1 cellular context compared by ENCODE assay signal in the genomic region with DNA sequence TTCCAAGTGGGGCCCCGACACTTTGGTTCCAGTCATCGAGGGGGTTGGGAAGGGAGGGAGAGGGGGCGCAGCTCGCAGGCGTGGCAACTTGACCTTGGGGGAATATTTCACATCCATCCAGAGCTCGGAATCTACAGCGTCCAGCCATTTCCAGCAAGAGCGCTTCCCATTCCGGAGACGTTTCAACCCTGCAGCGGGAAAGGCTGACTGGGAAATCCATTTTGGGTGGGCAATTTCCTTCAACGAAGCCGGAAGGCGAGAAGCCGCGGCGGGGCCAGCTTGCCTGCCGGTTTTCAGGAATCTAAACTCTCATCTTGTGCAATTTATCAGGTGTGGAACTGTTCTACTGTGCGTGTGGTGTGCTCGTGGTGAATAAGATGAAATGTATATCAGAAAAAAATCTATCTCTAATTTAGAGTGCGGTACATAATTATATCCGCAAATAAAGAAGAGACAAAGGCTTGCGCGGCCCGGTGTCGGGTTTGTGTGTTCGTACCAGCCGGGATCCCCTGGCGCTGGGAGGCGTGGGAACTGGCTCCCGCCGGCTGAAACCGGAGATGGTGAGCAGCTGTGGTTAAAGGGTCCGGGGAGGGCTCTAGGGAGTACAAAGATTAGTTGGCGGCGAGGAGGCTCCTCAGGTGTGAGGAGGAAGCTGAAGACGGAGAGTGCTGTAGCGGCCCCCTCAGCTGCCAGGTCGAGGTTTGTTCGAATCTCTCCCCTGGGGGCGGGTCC.
A peak's percentile ranks its signal among the peaks of the same experiment; 100 is the strongest.
TF ChIP-seq lines count a peak whose summit lies in the region.

No MANE protein-coding gene starts in this region.

TF ChIP-seq in H1, 55 proteins besides CTCF, POLR2A, EP300 and RAD21:
- TF ChIP-seq EGR1 (IDR thresholded peaks at IDR 0.05; ENCODE audit: borderline replicate concordance, low read depth, low read length), result peak; percentile 79
- TF ChIP-seq, protein P1, sequence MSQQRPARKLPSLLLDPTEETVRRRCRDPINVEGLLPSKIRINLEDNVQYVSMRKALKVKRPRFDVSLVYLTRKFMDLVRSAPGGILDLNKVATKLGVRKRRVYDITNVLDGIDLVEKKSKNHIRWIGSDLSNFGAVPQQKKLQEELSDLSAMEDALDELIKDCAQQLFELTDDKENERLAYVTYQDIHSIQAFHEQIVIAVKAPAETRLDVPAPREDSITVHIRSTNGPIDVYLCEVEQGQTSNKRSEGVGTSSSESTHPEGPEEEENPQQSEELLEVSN (IDR thresholded peaks at IDR 0.05), result peak; percentile 68
- no peak for TF ChIP-seq SIX5 (IDR thresholded peaks at IDR 0.05; ENCODE audit: low read depth, low read length)
- TF ChIP-seq RXRA (IDR thresholded peaks at IDR 0.05; ENCODE audit: insufficient read depth, low read depth, low read length), result no peak
- no peak for TF ChIP-seq HDAC6 (IDR thresholded peaks at IDR 0.05; ENCODE audit: low read depth, low read length)
- TF ChIP-seq SP1 (IDR thresholded peaks at IDR 0.05; ENCODE audit: low read depth, low read length), result peak; percentile 75
- no peak for TF ChIP-seq POU5F1 (IDR thresholded peaks at IDR 0.05; ENCODE audit: low read depth, low read length)
- TF ChIP-seq, protein P2, sequence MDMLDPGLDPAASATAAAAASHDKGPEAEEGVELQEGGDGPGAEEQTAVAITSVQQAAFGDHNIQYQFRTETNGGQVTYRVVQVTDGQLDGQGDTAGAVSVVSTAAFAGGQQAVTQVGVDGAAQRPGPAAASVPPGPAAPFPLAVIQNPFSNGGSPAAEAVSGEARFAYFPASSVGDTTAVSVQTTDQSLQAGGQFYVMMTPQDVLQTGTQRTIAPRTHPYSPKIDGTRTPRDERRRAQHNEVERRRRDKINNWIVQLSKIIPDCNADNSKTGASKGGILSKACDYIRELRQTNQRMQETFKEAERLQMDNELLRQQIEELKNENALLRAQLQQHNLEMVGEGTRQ (IDR thresholded peaks at IDR 0.05; ENCODE audit: low read length), result no peak
- TF ChIP-seq, protein P3, sequence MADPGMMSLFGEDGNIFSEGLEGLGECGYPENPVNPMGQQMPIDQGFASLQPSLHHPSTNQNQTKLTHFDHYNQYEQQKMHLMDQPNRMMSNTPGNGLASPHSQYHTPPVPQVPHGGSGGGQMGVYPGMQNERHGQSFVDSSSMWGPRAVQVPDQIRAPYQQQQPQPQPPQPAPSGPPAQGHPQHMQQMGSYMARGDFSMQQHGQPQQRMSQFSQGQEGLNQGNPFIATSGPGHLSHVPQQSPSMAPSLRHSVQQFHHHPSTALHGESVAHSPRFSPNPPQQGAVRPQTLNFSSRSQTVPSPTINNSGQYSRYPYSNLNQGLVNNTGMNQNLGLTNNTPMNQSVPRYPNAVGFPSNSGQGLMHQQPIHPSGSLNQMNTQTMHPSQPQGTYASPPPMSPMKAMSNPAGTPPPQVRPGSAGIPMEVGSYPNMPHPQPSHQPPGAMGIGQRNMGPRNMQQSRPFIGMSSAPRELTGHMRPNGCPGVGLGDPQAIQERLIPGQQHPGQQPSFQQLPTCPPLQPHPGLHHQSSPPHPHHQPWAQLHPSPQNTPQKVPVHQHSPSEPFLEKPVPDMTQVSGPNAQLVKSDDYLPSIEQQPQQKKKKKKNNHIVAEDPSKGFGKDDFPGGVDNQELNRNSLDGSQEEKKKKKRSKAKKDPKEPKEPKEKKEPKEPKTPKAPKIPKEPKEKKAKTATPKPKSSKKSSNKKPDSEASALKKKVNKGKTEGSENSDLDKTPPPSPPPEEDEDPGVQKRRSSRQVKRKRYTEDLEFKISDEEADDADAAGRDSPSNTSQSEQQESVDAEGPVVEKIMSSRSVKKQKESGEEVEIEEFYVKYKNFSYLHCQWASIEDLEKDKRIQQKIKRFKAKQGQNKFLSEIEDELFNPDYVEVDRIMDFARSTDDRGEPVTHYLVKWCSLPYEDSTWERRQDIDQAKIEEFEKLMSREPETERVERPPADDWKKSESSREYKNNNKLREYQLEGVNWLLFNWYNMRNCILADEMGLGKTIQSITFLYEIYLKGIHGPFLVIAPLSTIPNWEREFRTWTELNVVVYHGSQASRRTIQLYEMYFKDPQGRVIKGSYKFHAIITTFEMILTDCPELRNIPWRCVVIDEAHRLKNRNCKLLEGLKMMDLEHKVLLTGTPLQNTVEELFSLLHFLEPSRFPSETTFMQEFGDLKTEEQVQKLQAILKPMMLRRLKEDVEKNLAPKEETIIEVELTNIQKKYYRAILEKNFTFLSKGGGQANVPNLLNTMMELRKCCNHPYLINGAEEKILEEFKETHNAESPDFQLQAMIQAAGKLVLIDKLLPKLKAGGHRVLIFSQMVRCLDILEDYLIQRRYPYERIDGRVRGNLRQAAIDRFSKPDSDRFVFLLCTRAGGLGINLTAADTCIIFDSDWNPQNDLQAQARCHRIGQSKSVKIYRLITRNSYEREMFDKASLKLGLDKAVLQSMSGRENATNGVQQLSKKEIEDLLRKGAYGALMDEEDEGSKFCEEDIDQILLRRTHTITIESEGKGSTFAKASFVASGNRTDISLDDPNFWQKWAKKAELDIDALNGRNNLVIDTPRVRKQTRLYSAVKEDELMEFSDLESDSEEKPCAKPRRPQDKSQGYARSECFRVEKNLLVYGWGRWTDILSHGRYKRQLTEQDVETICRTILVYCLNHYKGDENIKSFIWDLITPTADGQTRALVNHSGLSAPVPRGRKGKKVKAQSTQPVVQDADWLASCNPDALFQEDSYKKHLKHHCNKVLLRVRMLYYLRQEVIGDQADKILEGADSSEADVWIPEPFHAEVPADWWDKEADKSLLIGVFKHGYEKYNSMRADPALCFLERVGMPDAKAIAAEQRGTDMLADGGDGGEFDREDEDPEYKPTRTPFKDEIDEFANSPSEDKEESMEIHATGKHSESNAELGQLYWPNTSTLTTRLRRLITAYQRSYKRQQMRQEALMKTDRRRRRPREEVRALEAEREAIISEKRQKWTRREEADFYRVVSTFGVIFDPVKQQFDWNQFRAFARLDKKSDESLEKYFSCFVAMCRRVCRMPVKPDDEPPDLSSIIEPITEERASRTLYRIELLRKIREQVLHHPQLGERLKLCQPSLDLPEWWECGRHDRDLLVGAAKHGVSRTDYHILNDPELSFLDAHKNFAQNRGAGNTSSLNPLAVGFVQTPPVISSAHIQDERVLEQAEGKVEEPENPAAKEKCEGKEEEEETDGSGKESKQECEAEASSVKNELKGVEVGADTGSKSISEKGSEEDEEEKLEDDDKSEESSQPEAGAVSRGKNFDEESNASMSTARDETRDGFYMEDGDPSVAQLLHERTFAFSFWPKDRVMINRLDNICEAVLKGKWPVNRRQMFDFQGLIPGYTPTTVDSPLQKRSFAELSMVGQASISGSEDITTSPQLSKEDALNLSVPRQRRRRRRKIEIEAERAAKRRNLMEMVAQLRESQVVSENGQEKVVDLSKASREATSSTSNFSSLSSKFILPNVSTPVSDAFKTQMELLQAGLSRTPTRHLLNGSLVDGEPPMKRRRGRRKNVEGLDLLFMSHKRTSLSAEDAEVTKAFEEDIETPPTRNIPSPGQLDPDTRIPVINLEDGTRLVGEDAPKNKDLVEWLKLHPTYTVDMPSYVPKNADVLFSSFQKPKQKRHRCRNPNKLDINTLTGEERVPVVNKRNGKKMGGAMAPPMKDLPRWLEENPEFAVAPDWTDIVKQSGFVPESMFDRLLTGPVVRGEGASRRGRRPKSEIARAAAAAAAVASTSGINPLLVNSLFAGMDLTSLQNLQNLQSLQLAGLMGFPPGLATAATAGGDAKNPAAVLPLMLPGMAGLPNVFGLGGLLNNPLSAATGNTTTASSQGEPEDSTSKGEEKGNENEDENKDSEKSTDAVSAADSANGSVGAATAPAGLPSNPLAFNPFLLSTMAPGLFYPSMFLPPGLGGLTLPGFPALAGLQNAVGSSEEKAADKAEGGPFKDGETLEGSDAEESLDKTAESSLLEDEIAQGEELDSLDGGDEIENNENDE (IDR thresholded peaks at IDR 0.05; ENCODE audit: insufficient replicate concordance, low read length), result no peak
- TF ChIP-seq, protein P4, sequence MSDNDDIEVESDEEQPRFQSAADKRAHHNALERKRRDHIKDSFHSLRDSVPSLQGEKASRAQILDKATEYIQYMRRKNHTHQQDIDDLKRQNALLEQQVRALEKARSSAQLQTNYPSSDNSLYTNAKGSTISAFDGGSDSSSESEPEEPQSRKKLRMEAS (IDR thresholded peaks at IDR 0.05), result peak; percentile 54
- TF ChIP-seq, protein P5, sequence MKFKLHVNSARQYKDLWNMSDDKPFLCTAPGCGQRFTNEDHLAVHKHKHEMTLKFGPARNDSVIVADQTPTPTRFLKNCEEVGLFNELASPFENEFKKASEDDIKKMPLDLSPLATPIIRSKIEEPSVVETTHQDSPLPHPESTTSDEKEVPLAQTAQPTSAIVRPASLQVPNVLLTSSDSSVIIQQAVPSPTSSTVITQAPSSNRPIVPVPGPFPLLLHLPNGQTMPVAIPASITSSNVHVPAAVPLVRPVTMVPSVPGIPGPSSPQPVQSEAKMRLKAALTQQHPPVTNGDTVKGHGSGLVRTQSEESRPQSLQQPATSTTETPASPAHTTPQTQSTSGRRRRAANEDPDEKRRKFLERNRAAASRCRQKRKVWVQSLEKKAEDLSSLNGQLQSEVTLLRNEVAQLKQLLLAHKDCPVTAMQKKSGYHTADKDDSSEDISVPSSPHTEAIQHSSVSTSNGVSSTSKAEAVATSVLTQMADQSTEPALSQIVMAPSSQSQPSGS (IDR thresholded peaks at IDR 0.05; ENCODE audit: low read length), result no peak
- peak; percentile 62 for TF ChIP-seq TAF7 (optimal IDR thresholded peaks at IDR 0.05; ENCODE audit: borderline replicate concordance, low read depth, low read length)
- no peak for TF ChIP-seq SIRT6 (IDR thresholded peaks at IDR 0.05; ENCODE audit: low read length)
- peak; percentile 79 for TF ChIP-seq RNF2 (IDR thresholded peaks at IDR 0.05; ENCODE audit: borderline replicate concordance, low read depth, low read length, missing control alignments, poor library complexity, severe bottlenecking)
- peak; percentile 99 for TF ChIP-seq CTBP2 (IDR thresholded peaks at IDR 0.05; ENCODE audit: borderline replicate concordance, insufficient read depth, insufficient read length, low read length)
- no peak for TF ChIP-seq PHF8 (conservative IDR thresholded peaks at IDR 0.05; ENCODE audit: low read depth, low read length)
- peak; percentile 27 for TF ChIP-seq EZH2 (IDR thresholded peaks at IDR 0.05; ENCODE audit: low read depth, low read length, severe bottlenecking)
- no peak for TF ChIP-seq MAFK (IDR thresholded peaks at IDR 0.05; ENCODE audit: low read depth, low read length)
- peak; percentile 43 for TF ChIP-seq SUZ12 (IDR thresholded peaks at IDR 0.05; ENCODE audit: low read length)
- peak; percentile 32; the same call in 1 of the 2 replicates for TF ChIP-seq CBX8 (IDR thresholded peaks at IDR 0.05; ENCODE audit: borderline replicate concordance, low read depth, low read length)
- TF ChIP-seq SP2 (IDR thresholded peaks at IDR 0.05; ENCODE audit: low read length), result no peak
- TF ChIP-seq TCF12 (IDR thresholded peaks at IDR 0.05; ENCODE audit: low read depth, low read length), result peak; percentile 89; the same call in 1 of the 2 replicates
- TF ChIP-seq JUN (IDR thresholded peaks at IDR 0.05; ENCODE audit: low read depth, low read length), result 0 out of 2 replicates have a peak, but pooled peaks have one; percentile 53
